ENCODE assay signal across 11 cellular contexts in genomic region chr11:74696932-74697687, GRCh38. TPM values are rescaled to one million over a fixed set of nuclear protein-coding genes. Genes with fewer than 3 reads are reported as not detected.
DNase-seq lines count a peak whose midpoint lies in the region; ATAC-seq, FAIRE-seq and TF ChIP-seq lines count a peak whose summit lies in the region.
"Had no signal": no experiment of that assay in that cellular context is flagged by ENCODE, and none has a peak within 500 bp of the region (broad histone marks: within the 10 kb centered on the region; RNA-seq: fewer than 3 reads in every experiment).

No MANE protein-coding gene starts in this region.

- H3K4me1 ChIP-seq in skeletal muscle tissue (ENCODE audit: control insufficient read depth in 3 of 3, insufficient read depth in 3 of 3, low read length in 3 of 3): peaks cover 20 to 22% (median 20%) of the 10 kb centered on the region in 3 donors

- H3K27ac Mint-ChIP-seq in dendritic cell treated with granulocyte-macrophage colony-stimulating factor and Interleukin-4, amounts not matched to agents 40 ng/mL and 50 ng/mL, for 4 days: peak overlapping the region; percentile 17
- H3K27ac Mint-ChIP-seq: activated CD4-positive, alpha-beta memory T cell treated with anti-CD3 and anti-CD28 coated beads, Interleukin-2, amount 10 ng/mL, durations not matched to agents 7 days and 5 days had no signal

- peak overlapping the region; percentile 86 for H3K27ac ChIP-seq in skeletal muscle tissue (ENCODE audit: low read depth, low read length)

- H3K9ac ChIP-seq in skeletal muscle tissue (ENCODE audit: low read depth in 1 of 3, low read length in 3 of 3): peak overlapping the region; percentile 63 to 75 (median 70)

- peaks cover 19% of the 10 kb centered on the region for H3K36me3 Mint-ChIP-seq in dendritic cell treated with granulocyte-macrophage colony-stimulating factor and Interleukin-4, amounts not matched to agents 40 ng/mL and 50 ng/mL, for 4 days (ENCODE audit: low read depth)

- H3K27me3 ChIP-seq in skeletal muscle tissue (ENCODE audit: control insufficient read depth in 3 of 3, insufficient read depth in 3 of 3, low read length in 3 of 3): no peaks in the 10 kb centered on the region

- no peak for TF ChIP-seq POLR2A in GM12892 (IDR thresholded peaks at IDR 0.05; ENCODE audit: low read depth, low read length)

- intact Hi-C loops in dendritic cell treated with granulocyte-macrophage colony-stimulating factor and Interleukin-4, amounts not matched to agents 40 ng/mL and 50 ng/mL, for 4 days (cut with micrococcal nuclease): no loop called here

- H3K27me3 Mint-ChIP-seq in dendritic cell treated with granulocyte-macrophage colony-stimulating factor and Interleukin-4, amounts not matched to agents 40 ng/mL and 50 ng/mL, for 4 days: peaks cover 35% of the 10 kb centered on the region

- H3K9me3 ChIP-seq in skeletal muscle tissue (ENCODE audit: control insufficient read depth in 3 of 3, low read length in 3 of 3): no peaks in the 10 kb centered on the region

- DNase-seq in GM12892 (ENCODE audit: insufficient read length) (no peak), kidney tubule cell (ENCODE audit: low spot score) (peak; percentile 87), COLO668 (lab: John Stamatoyannopoulos, UW; ENCODE audit: unreplicated experiment) (no peak), NCI-H524 (lab: John Stamatoyannopoulos, UW) (no peak)
- no peak for DNase-seq in activated T-cell treated with anti-CD3 and anti-CD28 coated beads, Interleukin-2, amount 50 U/mL, for 1 hour
- DNase-seq: activated CD4-positive, alpha-beta memory T cell treated with anti-CD3 and anti-CD28 coated beads, Interleukin-2, amount 10 ng/mL, durations not matched to agents 7 days and 5 days; NCI-H2107 had no signal

- no peak for ATAC-seq in HG02798 (IDR thresholded peaks at IDR 0.05; ENCODE audit: poor library complexity, unreplicated experiment)

- no peaks in the 10 kb centered on the region for H3K36me3 ChIP-seq in skeletal muscle tissue (ENCODE audit: control insufficient read depth in 3 of 3, insufficient read depth in 3 of 3, low read length in 3 of 3)

- H3K9me3 Mint-ChIP-seq in dendritic cell treated with granulocyte-macrophage colony-stimulating factor and Interleukin-4, amounts not matched to agents 40 ng/mL and 50 ng/mL, for 4 days: no peaks in the 10 kb centered on the region
- H3K9me3 Mint-ChIP-seq: activated CD4-positive, alpha-beta memory T cell treated with anti-CD3 and anti-CD28 coated beads, Interleukin-2, amount 10 ng/mL, durations not matched to agents 7 days and 5 days had no signal

- peaks cover 25% of the 10 kb centered on the region for H3K4me1 Mint-ChIP-seq in dendritic cell treated with granulocyte-macrophage colony-stimulating factor and Interleukin-4, amounts not matched to agents 40 ng/mL and 50 ng/mL, for 4 days (ENCODE audit: low read depth)
- H3K4me1 Mint-ChIP-seq: activated CD4-positive, alpha-beta memory T cell treated with anti-CD3 and anti-CD28 coated beads, Interleukin-2, amount 10 ng/mL, durations not matched to agents 7 days and 5 days had no signal

- FAIRE-seq in GM12892 (lab: Jason Lieb, UNC): peak; percentile 56
- FAIRE-seq: G401.6 had no signal

- no peak overlapping the region for H3K4me3 Mint-ChIP-seq in dendritic cell treated with granulocyte-macrophage colony-stimulating factor and Interleukin-4, amounts not matched to agents 40 ng/mL and 50 ng/mL, for 4 days
- H3K4me3 Mint-ChIP-seq: activated CD4-positive, alpha-beta memory T cell treated with anti-CD3 and anti-CD28 coated beads, Interleukin-2, amount 10 ng/mL, durations not matched to agents 7 days and 5 days had no signal

- peak overlapping the region; percentile 6 to 60 (median 56) for H3K4me3 ChIP-seq in skeletal muscle tissue (ENCODE audit: low read length in 3 of 3)

RNA-seq across cellular contexts. Expression of gene CHRDL2, which starts 34.1 kb away (rescaled TPM):
- polyA plus RNA-seq in GM12892 (2012; ENCODE audit: missing spikeins): not detected
- total RNA-seq in skeletal muscle tissue: 0.52 TPM
- total RNA-seq: activated CD4-positive, alpha-beta memory T cell treated with anti-CD3 and anti-CD28 coated beads, Interleukin-2, amount 10 ng/mL, durations not matched to agents 7 days and 5 days had no signal

RNA-seq across cellular contexts. Expression of gene RNF169, which starts 51.5 kb away (rescaled TPM):
- 6.0 TPM for polyA plus RNA-seq in GM12892 (2012; ENCODE audit: missing spikeins)
- 18.3 TPM for total RNA-seq in skeletal muscle tissue
